In genomic region chr10:14570800-14571199, GRCh38 we compare ENCODE assay signal across 11 cellular contexts.
A peak's percentile ranks its signal among the peaks of the same experiment; 100 is the strongest.
DNase-seq lines count a peak whose midpoint lies in the region; ATAC-seq and TF ChIP-seq lines count a peak whose summit lies in the region.
"Had no signal": no experiment of that assay in that cellular context is flagged by ENCODE, and none has a peak within 500 bp of the region (broad histone marks: within the 10 kb centered on the region; RNA-seq: fewer than 3 reads in every experiment).

No MANE protein-coding gene starts in this region.

- peak overlapping the region; percentile 89 for H3K27ac Mint-ChIP-seq in activated naive CD8-positive, alpha-beta T cell treated with anti-CD3 and anti-CD28 coated beads for 36 hours
- H3K27ac Mint-ChIP-seq: endodermal cell had no signal

- no peaks in the 10 kb centered on the region for H3K9me3 ChIP-seq in transverse colon

- no peak for TF ChIP-seq POLR2A in transverse colon (IDR thresholded peaks at IDR 0.05)

- H3K27me3 Mint-ChIP-seq in activated T-cell treated with anti-CD3 and anti-CD28 coated beads, Interleukin-2, amount 50 U/mL, for 4 hours (ENCODE audit: low read depth), result no peaks in the 10 kb centered on the region
- no peaks in the 10 kb centered on the region for H3K27me3 Mint-ChIP-seq in activated naive CD8-positive, alpha-beta T cell treated with anti-CD3 and anti-CD28 coated beads for 36 hours

- no peak overlapping the region for H3K4me3 ChIP-seq in transverse colon

- DNase-seq in activated T-cell treated with anti-CD3 and anti-CD28 coated beads, Interleukin-2, amount 50 U/mL, for 4 hours, result no peak
- no peak for DNase-seq in activated T-cell treated with anti-CD3 and anti-CD28 coated beads, Interleukin-2, amount 50 U/mL, for 1 hour
- no peak for DNase-seq in activated naive CD8-positive, alpha-beta T cell treated with anti-CD3 and anti-CD28 coated beads for 36 hours
- peak; percentile 68 for DNase-seq in medulla oblongata (ENCODE audit: extremely low spot score)
- no peak for DNase-seq in transverse colon
- DNase-seq in NCI-H1930 (lab: John Stamatoyannopoulos, UW), result no peak
- no peak for DNase-seq in SW480 (ENCODE audit: low spot score)
- DNase-seq: AML-193, endodermal cell, H9 had no signal

- peak overlapping the region; percentile 44 to 71 (median 52) for H3K27ac ChIP-seq in transverse colon

- TF ChIP-seq EP300 in transverse colon (IDR thresholded peaks at IDR 0.05; ENCODE audit: low read depth), result no peak

- peaks cover 7 to 23% (median 17%) of the 10 kb centered on the region in 4 donors for H3K4me1 ChIP-seq in transverse colon

- WGBS in transverse colon (ENCODE audit: low coverage in 1 of 2), 2 donors, result 62% methylated on average over 1 of the region's 1 CpG; no CpG with 5 or more reads in 1 of the 2 donors

- peaks cover 94% of the 10 kb centered on the region for H3K4me1 Mint-ChIP-seq in activated T-cell treated with anti-CD3 and anti-CD28 coated beads, Interleukin-2, amount 50 U/mL, for 4 hours (ENCODE audit: low read depth)
- peaks cover 85% of the 10 kb centered on the region for H3K4me1 Mint-ChIP-seq in activated naive CD8-positive, alpha-beta T cell treated with anti-CD3 and anti-CD28 coated beads for 36 hours

- peaks cover 5% of the 10 kb centered on the region for H3K9me3 Mint-ChIP-seq in activated T-cell treated with anti-CD3 and anti-CD28 coated beads, Interleukin-2, amount 50 U/mL, for 4 hours
- peaks cover 11% of the 10 kb centered on the region for H3K9me3 Mint-ChIP-seq in activated naive CD8-positive, alpha-beta T cell treated with anti-CD3 and anti-CD28 coated beads for 36 hours

- intact Hi-C loops in transverse colon (cut with DNase I; ENCODE audit: low total_unique reads), result no loop called here

- in situ Hi-C loops in transverse colon (cut with MboI; ENCODE audit: low pct_ligation_motif_present in 1 of 4, low pct_unique_long_range_greater_than_20kb in 1 of 4, low sequenced_read_pairs in 3 of 4), result no loop called here

- ATAC-seq in activated T-cell treated with anti-CD3 and anti-CD28 coated beads, Interleukin-2, amount 50 U/mL, for 4 hours, result no peak
- ATAC-seq in GM21515 (IDR thresholded peaks at IDR 0.05; ENCODE audit: unreplicated experiment), result no peak

- no peaks in the 10 kb centered on the region for H3K27me3 ChIP-seq in transverse colon

- H3K36me3 ChIP-seq in transverse colon, result no peaks in the 10 kb centered on the region

- TF ChIP-seq CTCF in transverse colon (IDR thresholded peaks at IDR 0.05), result no peak

- H3K4me3 Mint-ChIP-seq in activated T-cell treated with anti-CD3 and anti-CD28 coated beads, Interleukin-2, amount 50 U/mL, for 4 hours, result peak overlapping the region; percentile 83
- peak overlapping the region; percentile 73 for H3K4me3 Mint-ChIP-seq in activated naive CD8-positive, alpha-beta T cell treated with anti-CD3 and anti-CD28 coated beads for 36 hours
- H3K4me3 Mint-ChIP-seq: endodermal cell, H9 had no signal

- peaks cover 30% of the 10 kb centered on the region for H3K36me3 Mint-ChIP-seq in activated T-cell treated with anti-CD3 and anti-CD28 coated beads, Interleukin-2, amount 50 U/mL, for 4 hours (ENCODE audit: insufficient read depth)
- H3K36me3 Mint-ChIP-seq in activated naive CD8-positive, alpha-beta T cell treated with anti-CD3 and anti-CD28 coated beads for 36 hours, result peaks cover 76% of the 10 kb centered on the region
